Comparison of ENCODE assay signal across 11 cellular contexts in genomic region chr2:96860065-96861029, GRCh38. TPM values are rescaled to one million over a fixed set of nuclear protein-coding genes. Genes with fewer than 3 reads are reported as not detected.
A peak's percentile ranks its signal among the peaks of the same experiment; 100 is the strongest.
DNase-seq lines count a peak whose midpoint lies in the region; ATAC-seq and TF ChIP-seq lines count a peak whose summit lies in the region.
"Had no signal": no experiment of that assay in that cellular context is flagged by ENCODE, and none has a peak within 500 bp of the region (broad histone marks: within the 10 kb centered on the region; RNA-seq: fewer than 3 reads in every experiment).

No MANE protein-coding gene starts in this region.

- H3K9me3 ChIP-seq in HEK293 (ENCODE audit: control insufficient read depth, insufficient read depth, low read depth, low read length) (no peaks in the 10 kb centered on the region), heart right ventricle (no peaks in the 10 kb centered on the region)
- H3K9me3 ChIP-seq: left lung had no signal

- H3K4me1 ChIP-seq in HEK293 (ENCODE audit: control insufficient read depth, insufficient read depth, low read length) (no peaks in the 10 kb centered on the region), heart right ventricle (peaks cover 18 to 75% (median 66%) of the 10 kb centered on the region in 9 donors)

- WGBS in heart right ventricle, 2 donors, result 70 to 81% methylated on average over 38 of the region's 38 CpGs

- peak; percentile 56 to 61 for DNase-seq in activated CD4-positive, alpha-beta T cell treated with anti-CD3 and anti-CD28 coated beads, Interleukin-2, amount 50 U/mL, for 48 hours
- DNase-seq in heart right ventricle, result no peak
- peak; percentile 50 to 58 for DNase-seq in stimulated activated CD4-positive, alpha-beta T cell treated with anti-CD3 and anti-CD28 coated beads, Interleukin-2, amount 100 ng/mL, for 24 hours
- DNase-seq in activated CD4-positive, CD25-positive, alpha-beta regulatory T cell treated with anti-CD3 and anti-CD28 coated beads, Interleukin-2, amount 50 U/mL, for 72 hours, result no peak
- DNase-seq: PC-9 had no signal

- ATAC-seq in heart right ventricle, result no peak
- ATAC-seq in HG03097 (IDR thresholded peaks at IDR 0.05; ENCODE audit: low FRiP score, unreplicated experiment), result no peak
- no peak for ATAC-seq in HG03196 (IDR thresholded peaks at IDR 0.05; ENCODE audit: unreplicated experiment)
- no peak for ATAC-seq in HG03025 (IDR thresholded peaks at IDR 0.05; ENCODE audit: low FRiP score, unreplicated experiment)
- ATAC-seq: left lung had no signal

- no peak overlapping the region for H3K27ac ChIP-seq in HEK293 (ENCODE audit: extremely low read depth, low read depth, low read length)
- H3K27ac ChIP-seq in heart right ventricle, result peak overlapping the region in 9 of 10 donors; percentile 69 to 90 (median 84)
- H3K27ac ChIP-seq: left lung, PC-9 had no signal

- no peak overlapping the region for H3K4me3 ChIP-seq in HEK293 (ENCODE audit: low read depth, low read length)
- no peak overlapping the region for H3K4me3 ChIP-seq in heart right ventricle
- H3K4me3 ChIP-seq: left lung, PC-9, smooth muscle cell had no signal

- no peak for TF ChIP-seq CTCF in HEK293 (tag by site-specific recombination; IDR thresholded peaks at IDR 0.05)
- TF ChIP-seq CTCF in heart right ventricle (IDR thresholded peaks at IDR 0.05), result no peak

- H3K36me3 ChIP-seq in HEK293 (ENCODE audit: control insufficient read depth in 2 of 2, insufficient read depth in 1 of 2, low read length in 2 of 2) (peaks cover 0 to 50% of the 10 kb centered on the region in 2 experiments; a peak in 2 of 3 replicates), heart right ventricle (peaks cover 9 to 57% (median 47%) of the 10 kb centered on the region in 9 donors)

- peaks cover 0 to 6% (median 0%) of the 10 kb centered on the region in 7 donors for H3K27me3 ChIP-seq in heart right ventricle

- POLR2A ChIA-PET in HEK293 (lab: Yijun Ruan, JAX), result interaction anchor here (0.7 to 0.9 kb wide), 2 partner anchors 8 kb away, joined by 3 to 4 read pairs; no protein-coding TSS in a partner anchor

- CTCF ChIA-PET in HEK293 (lab: Yijun Ruan, JAX), result interaction anchor here (1.0 kb wide), 1 partner anchor 99 kb away, joined by 3 read pairs; no protein-coding TSS in a partner anchor

- intact Hi-C loops in heart right ventricle (cut with DNase I), result no loop called here

TF ChIP-seq in HEK293, 187 proteins besides CTCF, POLR2A, EP300 and RAD21 (continues in another document):
- TF ChIP-seq ZNF174 (tag by site-specific recombination; IDR thresholded peaks at IDR 0.05) (no peak), GLIS2 (tag by site-specific recombination; IDR thresholded peaks at IDR 0.05) (0 out of 2 replicates have a peak, but pooled peaks have one; percentile 32), REST (tag by site-specific recombination; IDR thresholded peaks at IDR 0.05) (no peak), ZNF133 (tag by site-specific recombination; IDR thresholded peaks at IDR 0.05) (no peak), ZBTB11 (tag by site-specific recombination; conservative IDR thresholded peaks at IDR 0.05; ENCODE audit: low read depth) (no peak), YY1 (tag by site-specific recombination; IDR thresholded peaks at IDR 0.05) (no peak), ZNF449 (tag by site-specific recombination; IDR thresholded peaks at IDR 0.05) (no peak), ZSCAN18 (tag by site-specific recombination; IDR thresholded peaks at IDR 0.05) (no peak), MYNN (tag by site-specific recombination; IDR thresholded peaks at IDR 0.05; ENCODE audit: borderline replicate concordance) (no peak), ZBTB20 (tag by site-specific recombination; IDR thresholded peaks at IDR 0.05) (no peak), ZIC2 (tag by site-specific recombination; IDR thresholded peaks at IDR 0.05) (no peak), ZNF521 (tag by site-specific recombination; IDR thresholded peaks at IDR 0.05) (no peak), ZNF274 (IDR thresholded peaks at IDR 0.05; ENCODE audit: low read length) (no peak), ZNF274 (tag by site-specific recombination; IDR thresholded peaks at IDR 0.05; ENCODE audit: borderline replicate concordance) (no peak), ZNF10 (tag by site-specific recombination; IDR thresholded peaks at IDR 0.05) (no peak), ZNF311 (tag by site-specific recombination; IDR thresholded peaks at IDR 0.05; ENCODE audit: borderline replicate concordance) (no peak)

RNA-seq across cellular contexts. Expression of gene ANKRD39, which starts 2.5 kb away (rescaled TPM):
- 10 to 100 TPM; 14.2 to 19.2 (median 15.9) TPM for total RNA-seq in heart right ventricle
- 10 to 100 TPM; 18.7 to 26.5 TPM for polyA plus RNA-seq in heart right ventricle

RNA-seq across cellular contexts. Expression of gene SEMA4C, which starts 9.5 kb away (rescaled TPM):
- total RNA-seq in heart right ventricle, result 10 to 100 TPM; 16.2 to 43.8 (median 24.5) TPM
- polyA plus RNA-seq in heart right ventricle, result 10 to 100 TPM; 14.1 to 18.0 TPM

RNA-seq across cellular contexts. Expression of gene ANKRD23, which starts 16.5 kb away (rescaled TPM):
- 10 to 100 TPM in 7 of 10 donors, 1 to 10 TPM in 3; 2.6 to 40.0 (median 14.5) TPM for total RNA-seq in heart right ventricle
- polyA plus RNA-seq in heart right ventricle, result 10 to 100 TPM in 1 of 2 donors, under 1 TPM in 1; 0.96 to 17.9 TPM

RNA-seq across cellular contexts. Expression of gene CNNM3, which starts 44.3 kb away (rescaled TPM):
- total RNA-seq in heart right ventricle, result 10 to 100 TPM in 8 of 10 donors, 1 to 10 TPM in 2; 7.4 to 18.3 (median 13.8) TPM
- 1 to 10 TPM; 4.0 to 8.3 TPM for polyA plus RNA-seq in heart right ventricle

Comparison
In these comparisons a context has a peak if more than half of its experiments do, and no peak if none do; other contexts are left out.
1. DNase-seq: peak in activated CD4-positive, alpha-beta T cell treated with anti-CD3 and anti-CD28 coated beads, Interleukin-2, amount 50 U/mL, for 48 hours (2 of 2) and stimulated activated CD4-positive, alpha-beta T cell treated with anti-CD3 and anti-CD28 coated beads, Interleukin-2, amount 100 ng/mL, for 24 hours (2 of 2); none in heart right ventricle (0 of 2) and activated CD4-positive, CD25-positive, alpha-beta regulatory T cell treated with anti-CD3 and anti-CD28 coated beads, Interleukin-2, amount 50 U/mL, for 72 hours (single experiment).